Comparison of ENCODE assay signal across 22 cellular contexts in the genomic region with DNA sequence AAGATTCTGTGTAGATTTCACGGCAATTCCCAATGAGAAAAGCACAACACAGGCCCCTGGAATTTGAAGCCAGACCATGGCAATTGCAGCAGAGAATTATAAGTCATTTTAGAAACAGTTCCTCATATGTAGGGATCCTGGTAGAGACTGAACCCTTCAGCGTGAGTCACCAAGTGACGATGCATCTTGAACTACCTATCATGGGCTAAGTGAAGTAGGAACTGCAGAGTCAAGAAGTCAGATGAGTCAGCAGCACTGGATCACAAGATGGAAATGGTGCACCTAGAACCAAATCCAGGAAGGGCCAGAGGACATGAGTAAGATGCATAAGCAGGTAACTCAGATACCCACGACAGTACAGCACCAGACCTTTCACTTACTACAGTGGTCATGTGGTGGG.
DNase-seq lines count a peak whose midpoint lies in the region; ATAC-seq and TF ChIP-seq lines count a peak whose summit lies in the region.
"Had no signal": no experiment of that assay in that cellular context is flagged by ENCODE, and none has a peak within 500 bp of the region (broad histone marks: within the 10 kb centered on the region; RNA-seq: fewer than 3 reads in every experiment).

No MANE protein-coding gene starts in this region.

- intact Hi-C loops in gastrocnemius medialis (cut with DNase I; ENCODE audit: low total_unique reads): no loop called here

- no peak for TF ChIP-seq POLR2A in NB4 (IDR thresholded peaks at IDR 0.05; ENCODE audit: extremely low read depth, insufficient read length)
- TF ChIP-seq POLR2A in gastrocnemius medialis (IDR thresholded peaks at IDR 0.05): no peak

- in situ Hi-C loops in gastrocnemius medialis (cut with MboI; ENCODE audit: low sequenced_read_pairs in 4 of 4): no loop called here

- no peak overlapping the region for H3K27ac Mint-ChIP-seq in activated T-cell treated with anti-CD3 and anti-CD28 coated beads, Interleukin-2, amount 50 U/mL, for 72 hours
- H3K27ac Mint-ChIP-seq: H9 had no signal

- peaks cover 12% of the 10 kb centered on the region for H3K27me3 Mint-ChIP-seq in activated T-cell treated with anti-CD3 and anti-CD28 coated beads, Interleukin-2, amount 50 U/mL, for 72 hours (ENCODE audit: low read depth)

- no peaks in the 10 kb centered on the region for H3K27me3 ChIP-seq in gastrocnemius medialis
- H3K27me3 ChIP-seq: Peyer's patch had no signal

- no peaks in the 10 kb centered on the region for H3K4me1 ChIP-seq in gastrocnemius medialis
- H3K4me1 ChIP-seq: A549, Peyer's patch had no signal

- H3K9me3 ChIP-seq in gastrocnemius medialis: no peaks in the 10 kb centered on the region
- H3K9me3 ChIP-seq: A549, Peyer's patch had no signal

- no peaks in the 10 kb centered on the region for H3K36me3 Mint-ChIP-seq in activated T-cell treated with anti-CD3 and anti-CD28 coated beads, Interleukin-2, amount 50 U/mL, for 72 hours (ENCODE audit: insufficient read depth in 2 of 2)

- peak; percentile 22 to 36 for ATAC-seq in activated T-cell treated with anti-CD3 and anti-CD28 coated beads, Interleukin-2, amount 50 U/mL, for 72 hours (replicated peaks in 1 of 2)
- ATAC-seq in gastrocnemius medialis: no peak
- ATAC-seq in HG02623 (IDR thresholded peaks at IDR 0.05; ENCODE audit: unreplicated experiment): no peak
- ATAC-seq: A549, GM12878, K562 had no signal

- H3K27ac ChIP-seq in gastrocnemius medialis: no peak overlapping the region
- H3K27ac ChIP-seq: A549, C4-2B, Peyer's patch, SK-N-MC had no signal

- TF ChIP-seq CTCF in NB4 (IDR thresholded peaks at IDR 0.05; ENCODE audit: low read depth, low read length) (no peak), gastrocnemius medialis (IDR thresholded peaks at IDR 0.05 in 4 of 5, conservative IDR thresholded peaks at IDR 0.05 in 1 of 5) (no peak)

- H3K4me3 Mint-ChIP-seq in activated T-cell treated with anti-CD3 and anti-CD28 coated beads, Interleukin-2, amount 50 U/mL, for 72 hours: no peak overlapping the region
- H3K4me3 Mint-ChIP-seq: H9 had no signal

- H3K9me3 Mint-ChIP-seq in activated T-cell treated with anti-CD3 and anti-CD28 coated beads, Interleukin-2, amount 50 U/mL, for 72 hours: peaks cover 0 to 4% of the 10 kb centered on the region in 2 donors

- H3K4me3 ChIP-seq in NB4 (ENCODE audit: low read depth, low read length): no peak overlapping the region
- H3K4me3 ChIP-seq in gastrocnemius medialis: no peak overlapping the region
- H3K4me3 ChIP-seq: A549, GM12878, K562, Peyer's patch, SK-N-MC had no signal

- no peaks in the 10 kb centered on the region for H3K4me1 Mint-ChIP-seq in activated T-cell treated with anti-CD3 and anti-CD28 coated beads, Interleukin-2, amount 50 U/mL, for 72 hours (ENCODE audit: low read depth)
- H3K4me1 Mint-ChIP-seq: H9 had no signal

- no peak for DNase-seq in activated T-cell treated with anti-CD3 and anti-CD28 coated beads, Interleukin-2, amount 50 U/mL, for 72 hours
- no peak for DNase-seq in activated T-cell treated with anti-CD3 and anti-CD28 coated beads, Interleukin-2, amount 50 U/mL, for 1 hour
- DNase-seq in GDM1 (lab: John Stamatoyannopoulos, UW) (peak; percentile 4), NB4 (ENCODE audit: low read depth) (peak; percentile 15), kidney tubule cell (ENCODE audit: low spot score) (peak; percentile 62), gastrocnemius medialis (no peak), germinal center (ENCODE audit: low spot score) (no peak)
- DNase-seq: DMS 273 treated with DMSO at 0.1 percent for 48 hours, H9, NCI-H1048, NCI-H1436, NCI-H1930, NCI-H226, NCI-H524, Peyer's patch, SHP77 had no signal

- H3K36me3 ChIP-seq in gastrocnemius medialis: no peaks in the 10 kb centered on the region
- H3K36me3 ChIP-seq: Peyer's patch had no signal

Comparison
In these comparisons a context has a peak if more than half of its experiments do, and no peak if none do; other contexts are left out.
1. ATAC-seq: peak in activated T-cell treated with anti-CD3 and anti-CD28 coated beads, Interleukin-2, amount 50 U/mL, for 72 hours (2 of 2); none in gastrocnemius medialis (0 of 2) and HG02623 (single experiment).
2. DNase-seq: peak in GDM1 (single experiment), NB4 (single experiment) and kidney tubule cell (single experiment); none in activated T-cell treated with anti-CD3 and anti-CD28 coated beads, Interleukin-2, amount 50 U/mL, for 72 hours (0 of 2), activated T-cell treated with anti-CD3 and anti-CD28 coated beads, Interleukin-2, amount 50 U/mL, for 1 hour (single experiment), gastrocnemius medialis (0 of 2) and germinal center (single experiment).